1 cellular context compared by ENCODE assay signal in the genomic region with DNA sequence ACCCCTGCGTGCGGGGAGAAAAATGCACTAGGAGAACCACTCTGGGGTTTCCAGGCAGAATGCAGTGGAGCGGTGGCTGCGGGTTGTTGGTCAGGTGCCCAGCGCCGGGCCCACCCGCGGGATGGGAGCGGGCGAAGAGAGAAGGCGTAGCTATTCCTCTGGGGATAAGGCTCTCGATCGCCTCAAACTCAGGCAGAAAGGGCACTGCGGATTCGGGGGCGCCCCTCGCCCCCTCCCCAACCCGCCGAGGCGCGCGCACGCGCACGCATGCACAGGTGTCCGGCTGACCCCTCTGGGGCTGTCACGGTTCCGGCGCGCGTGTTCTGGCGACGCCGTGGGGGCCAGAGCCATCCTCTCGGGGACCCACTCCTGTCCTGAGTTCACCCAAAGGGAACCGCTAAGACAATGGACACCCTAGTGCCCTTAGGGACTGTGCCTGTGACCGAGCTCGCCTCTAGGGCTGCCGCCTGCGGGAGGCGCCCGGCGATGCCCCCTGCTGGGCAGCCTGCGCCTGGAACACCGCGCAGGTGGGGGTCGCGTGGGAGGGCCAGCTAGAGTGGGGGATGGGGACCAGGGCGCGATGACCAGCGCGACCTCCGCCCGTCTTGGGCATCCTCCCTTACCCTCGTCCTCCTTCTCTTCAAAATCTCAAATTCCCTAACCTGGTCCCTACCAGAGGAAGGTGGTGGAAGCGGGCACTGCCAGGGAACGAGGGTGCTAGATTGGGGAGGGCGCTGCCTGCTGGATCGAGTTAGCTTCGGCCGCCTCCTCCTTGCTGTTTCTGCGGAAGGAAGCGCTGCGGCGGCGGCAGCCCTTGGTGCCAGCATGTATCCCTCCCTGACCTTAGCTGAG.
A peak's percentile ranks its signal among the peaks of the same experiment; 100 is the strongest.
TF ChIP-seq lines count a peak whose summit lies in the region.

No MANE protein-coding gene starts in this region.

TF ChIP-seq in HepG2, 621 proteins besides CTCF, POLR2A, EP300 and RAD21 (continued from another document and continues in another):
- TF ChIP-seq, protein P1, sequence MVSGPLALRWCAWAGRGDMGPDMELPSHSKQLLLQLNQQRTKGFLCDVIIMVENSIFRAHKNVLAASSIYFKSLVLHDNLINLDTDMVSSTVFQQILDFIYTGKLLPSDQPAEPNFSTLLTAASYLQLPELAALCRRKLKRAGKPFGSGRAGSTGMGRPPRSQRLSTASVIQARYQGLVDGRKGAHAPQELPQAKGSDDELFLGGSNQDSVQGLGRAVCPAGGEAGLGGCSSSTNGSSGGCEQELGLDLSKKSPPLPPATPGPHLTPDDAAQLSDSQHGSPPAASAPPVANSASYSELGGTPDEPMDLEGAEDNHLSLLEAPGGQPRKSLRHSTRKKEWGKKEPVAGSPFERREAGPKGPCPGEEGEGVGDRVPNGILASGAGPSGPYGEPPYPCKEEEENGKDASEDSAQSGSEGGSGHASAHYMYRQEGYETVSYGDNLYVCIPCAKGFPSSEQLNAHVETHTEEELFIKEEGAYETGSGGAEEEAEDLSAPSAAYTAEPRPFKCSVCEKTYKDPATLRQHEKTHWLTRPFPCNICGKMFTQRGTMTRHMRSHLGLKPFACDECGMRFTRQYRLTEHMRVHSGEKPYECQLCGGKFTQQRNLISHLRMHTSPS (CRISPR knock-in tag; IDR thresholded peaks at IDR 0.05; ENCODE audit: low read depth), result peak; percentile 92
- TF ChIP-seq RXRA (CRISPR knock-in tag; IDR thresholded peaks at IDR 0.05) (peak; percentile 52), SALL2 (CRISPR knock-in tag; IDR thresholded peaks at IDR 0.05) (peak; percentile 76; the same call in 1 of the 2 replicates), GATAD2A (CRISPR knock-in tag; IDR thresholded peaks at IDR 0.05) (peak; percentile 90), ZIK1 (CRISPR knock-in tag; IDR thresholded peaks at IDR 0.05; ENCODE audit: borderline replicate concordance, low read depth) (no peak; the same call in 1 of the 2 replicates), TAF15 (IDR thresholded peaks at IDR 0.05; ENCODE audit: low read depth, low read length, poor library complexity, severe bottlenecking) (peak; percentile 87), ZNF121 (CRISPR knock-in tag; IDR thresholded peaks at IDR 0.05) (peak; percentile 58; the same call in 1 of the 2 replicates), ZNF720 (CRISPR knock-in tag; IDR thresholded peaks at IDR 0.05) (no peak), CCAR2 (optimal IDR thresholded peaks at IDR 0.05; ENCODE audit: low read depth, low read length) (no peak), MAF1 (CRISPR knock-in tag; IDR thresholded peaks at IDR 0.05; ENCODE audit: borderline replicate concordance) (peak; percentile 57; the same call in 1 of the 2 replicates), MED1 (CRISPR knock-in tag; IDR thresholded peaks at IDR 0.05) (peak; percentile 80), KMT2B (CRISPR knock-in tag; IDR thresholded peaks at IDR 0.05) (0 out of 2 replicates have a peak, but pooled peaks have one; percentile 24), NFATC3 (CRISPR knock-in tag; IDR thresholded peaks at IDR 0.05) (0 out of 2 replicates have a peak, but pooled peaks have one; percentile 47)
- TF ChIP-seq, protein P2, sequence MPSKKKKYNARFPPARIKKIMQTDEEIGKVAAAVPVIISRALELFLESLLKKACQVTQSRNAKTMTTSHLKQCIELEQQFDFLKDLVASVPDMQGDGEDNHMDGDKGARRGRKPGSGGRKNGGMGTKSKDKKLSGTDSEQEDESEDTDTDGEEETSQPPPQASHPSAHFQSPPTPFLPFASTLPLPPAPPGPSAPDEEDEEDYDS (CRISPR knock-in tag; IDR thresholded peaks at IDR 0.05), result 0 out of 2 replicates have a peak, but pooled peaks have one; percentile 14
- TF ChIP-seq, protein P3, sequence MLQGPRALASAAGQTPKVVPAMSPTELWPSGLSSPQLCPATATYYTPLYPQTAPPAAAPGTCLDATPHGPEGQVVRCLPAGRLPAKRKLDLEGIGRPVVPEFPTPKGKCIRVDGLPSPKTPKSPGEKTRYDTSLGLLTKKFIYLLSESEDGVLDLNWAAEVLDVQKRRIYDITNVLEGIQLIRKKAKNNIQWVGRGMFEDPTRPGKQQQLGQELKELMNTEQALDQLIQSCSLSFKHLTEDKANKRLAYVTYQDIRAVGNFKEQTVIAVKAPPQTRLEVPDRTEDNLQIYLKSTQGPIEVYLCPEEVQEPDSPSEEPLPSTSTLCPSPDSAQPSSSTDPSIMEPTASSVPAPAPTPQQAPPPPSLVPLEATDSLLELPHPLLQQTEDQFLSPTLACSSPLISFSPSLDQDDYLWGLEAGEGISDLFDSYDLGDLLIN (CRISPR knock-in tag; IDR thresholded peaks at IDR 0.05; ENCODE audit: borderline replicate concordance), result 0 out of 2 replicates have a peak, but pooled peaks have one; percentile 35
- TF ChIP-seq, protein P4, sequence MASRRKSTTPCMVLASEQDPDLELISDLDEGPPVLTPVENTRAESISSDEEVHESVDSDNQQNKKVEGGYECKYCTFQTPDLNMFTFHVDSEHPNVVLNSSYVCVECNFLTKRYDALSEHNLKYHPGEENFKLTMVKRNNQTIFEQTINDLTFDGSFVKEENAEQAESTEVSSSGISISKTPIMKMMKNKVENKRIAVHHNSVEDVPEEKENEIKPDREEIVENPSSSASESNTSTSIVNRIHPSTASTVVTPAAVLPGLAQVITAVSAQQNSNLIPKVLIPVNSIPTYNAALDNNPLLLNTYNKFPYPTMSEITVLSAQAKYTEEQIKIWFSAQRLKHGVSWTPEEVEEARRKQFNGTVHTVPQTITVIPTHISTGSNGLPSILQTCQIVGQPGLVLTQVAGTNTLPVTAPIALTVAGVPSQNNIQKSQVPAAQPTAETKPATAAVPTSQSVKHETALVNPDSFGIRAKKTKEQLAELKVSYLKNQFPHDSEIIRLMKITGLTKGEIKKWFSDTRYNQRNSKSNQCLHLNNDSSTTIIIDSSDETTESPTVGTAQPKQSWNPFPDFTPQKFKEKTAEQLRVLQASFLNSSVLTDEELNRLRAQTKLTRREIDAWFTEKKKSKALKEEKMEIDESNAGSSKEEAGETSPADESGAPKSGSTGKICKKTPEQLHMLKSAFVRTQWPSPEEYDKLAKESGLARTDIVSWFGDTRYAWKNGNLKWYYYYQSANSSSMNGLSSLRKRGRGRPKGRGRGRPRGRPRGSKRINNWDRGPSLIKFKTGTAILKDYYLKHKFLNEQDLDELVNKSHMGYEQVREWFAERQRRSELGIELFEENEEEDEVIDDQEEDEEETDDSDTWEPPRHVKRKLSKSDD (CRISPR knock-in tag; IDR thresholded peaks at IDR 0.05; ENCODE audit: low read depth), result 0 out of 2 replicates have a peak, but pooled peaks have one; percentile 33
- TF ChIP-seq, protein P5, sequence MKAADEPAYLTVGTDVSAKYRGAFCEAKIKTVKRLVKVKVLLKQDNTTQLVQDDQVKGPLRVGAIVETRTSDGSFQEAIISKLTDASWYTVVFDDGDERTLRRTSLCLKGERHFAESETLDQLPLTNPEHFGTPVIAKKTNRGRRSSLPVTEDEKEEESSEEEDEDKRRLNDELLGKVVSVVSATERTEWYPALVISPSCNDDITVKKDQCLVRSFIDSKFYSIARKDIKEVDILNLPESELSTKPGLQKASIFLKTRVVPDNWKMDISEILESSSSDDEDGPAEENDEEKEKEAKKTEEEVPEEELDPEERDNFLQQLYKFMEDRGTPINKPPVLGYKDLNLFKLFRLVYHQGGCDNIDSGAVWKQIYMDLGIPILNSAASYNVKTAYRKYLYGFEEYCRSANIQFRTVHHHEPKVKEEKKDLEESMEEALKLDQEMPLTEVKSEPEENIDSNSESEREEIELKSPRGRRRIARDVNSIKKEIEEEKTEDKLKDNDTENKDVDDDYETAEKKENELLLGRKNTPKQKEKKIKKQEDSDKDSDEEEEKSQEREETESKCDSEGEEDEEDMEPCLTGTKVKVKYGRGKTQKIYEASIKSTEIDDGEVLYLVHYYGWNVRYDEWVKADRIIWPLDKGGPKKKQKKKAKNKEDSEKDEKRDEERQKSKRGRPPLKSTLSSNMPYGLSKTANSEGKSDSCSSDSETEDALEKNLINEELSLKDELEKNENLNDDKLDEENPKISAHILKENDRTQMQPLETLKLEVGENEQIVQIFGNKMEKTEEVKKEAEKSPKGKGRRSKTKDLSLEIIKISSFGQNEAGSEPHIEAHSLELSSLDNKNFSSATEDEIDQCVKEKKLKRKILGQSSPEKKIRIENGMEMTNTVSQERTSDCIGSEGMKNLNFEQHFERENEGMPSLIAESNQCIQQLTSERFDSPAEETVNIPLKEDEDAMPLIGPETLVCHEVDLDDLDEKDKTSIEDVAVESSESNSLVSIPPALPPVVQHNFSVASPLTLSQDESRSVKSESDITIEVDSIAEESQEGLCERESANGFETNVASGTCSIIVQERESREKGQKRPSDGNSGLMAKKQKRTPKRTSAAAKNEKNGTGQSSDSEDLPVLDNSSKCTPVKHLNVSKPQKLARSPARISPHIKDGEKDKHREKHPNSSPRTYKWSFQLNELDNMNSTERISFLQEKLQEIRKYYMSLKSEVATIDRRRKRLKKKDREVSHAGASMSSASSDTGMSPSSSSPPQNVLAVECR (CRISPR knock-in tag; IDR thresholded peaks at IDR 0.05; ENCODE audit: borderline replicate concordance), result peak; percentile 66
- TF ChIP-seq, protein P6, sequence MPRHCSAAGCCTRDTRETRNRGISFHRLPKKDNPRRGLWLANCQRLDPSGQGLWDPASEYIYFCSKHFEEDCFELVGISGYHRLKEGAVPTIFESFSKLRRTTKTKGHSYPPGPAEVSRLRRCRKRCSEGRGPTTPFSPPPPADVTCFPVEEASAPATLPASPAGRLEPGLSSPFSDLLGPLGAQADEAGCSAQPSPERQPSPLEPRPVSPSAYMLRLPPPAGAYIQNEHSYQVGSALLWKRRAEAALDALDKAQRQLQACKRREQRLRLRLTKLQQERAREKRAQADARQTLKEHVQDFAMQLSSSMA (CRISPR knock-in tag; IDR thresholded peaks at IDR 0.05), result no peak
- TF ChIP-seq, protein P7, sequence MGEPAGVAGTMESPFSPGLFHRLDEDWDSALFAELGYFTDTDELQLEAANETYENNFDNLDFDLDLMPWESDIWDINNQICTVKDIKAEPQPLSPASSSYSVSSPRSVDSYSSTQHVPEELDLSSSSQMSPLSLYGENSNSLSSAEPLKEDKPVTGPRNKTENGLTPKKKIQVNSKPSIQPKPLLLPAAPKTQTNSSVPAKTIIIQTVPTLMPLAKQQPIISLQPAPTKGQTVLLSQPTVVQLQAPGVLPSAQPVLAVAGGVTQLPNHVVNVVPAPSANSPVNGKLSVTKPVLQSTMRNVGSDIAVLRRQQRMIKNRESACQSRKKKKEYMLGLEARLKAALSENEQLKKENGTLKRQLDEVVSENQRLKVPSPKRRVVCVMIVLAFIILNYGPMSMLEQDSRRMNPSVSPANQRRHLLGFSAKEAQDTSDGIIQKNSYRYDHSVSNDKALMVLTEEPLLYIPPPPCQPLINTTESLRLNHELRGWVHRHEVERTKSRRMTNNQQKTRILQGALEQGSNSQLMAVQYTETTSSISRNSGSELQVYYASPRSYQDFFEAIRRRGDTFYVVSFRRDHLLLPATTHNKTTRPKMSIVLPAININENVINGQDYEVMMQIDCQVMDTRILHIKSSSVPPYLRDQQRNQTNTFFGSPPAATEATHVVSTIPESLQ (CRISPR knock-in tag; conservative IDR thresholded peaks at IDR 0.05), result no peak
- TF ChIP-seq, protein P8, sequence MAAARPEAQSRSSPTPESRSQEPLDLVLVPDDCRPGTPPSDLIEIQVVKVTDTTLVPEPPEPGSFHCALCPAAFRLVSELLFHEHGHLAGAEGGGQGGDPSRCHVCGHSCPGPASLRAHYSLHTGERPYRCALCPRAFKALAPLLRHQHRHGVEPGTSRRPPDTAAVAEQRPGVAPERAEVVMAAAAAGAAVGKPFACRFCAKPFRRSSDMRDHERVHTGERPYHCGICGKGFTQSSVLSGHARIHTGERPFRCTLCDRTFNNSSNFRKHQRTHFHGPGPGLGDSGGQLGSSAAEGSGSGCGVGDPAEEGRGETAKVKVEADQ (CRISPR knock-in tag; IDR thresholded peaks at IDR 0.05; ENCODE audit: borderline replicate concordance), result 0 out of 2 replicates have a peak, but pooled peaks have one; percentile 50
- TF ChIP-seq, protein P9, sequence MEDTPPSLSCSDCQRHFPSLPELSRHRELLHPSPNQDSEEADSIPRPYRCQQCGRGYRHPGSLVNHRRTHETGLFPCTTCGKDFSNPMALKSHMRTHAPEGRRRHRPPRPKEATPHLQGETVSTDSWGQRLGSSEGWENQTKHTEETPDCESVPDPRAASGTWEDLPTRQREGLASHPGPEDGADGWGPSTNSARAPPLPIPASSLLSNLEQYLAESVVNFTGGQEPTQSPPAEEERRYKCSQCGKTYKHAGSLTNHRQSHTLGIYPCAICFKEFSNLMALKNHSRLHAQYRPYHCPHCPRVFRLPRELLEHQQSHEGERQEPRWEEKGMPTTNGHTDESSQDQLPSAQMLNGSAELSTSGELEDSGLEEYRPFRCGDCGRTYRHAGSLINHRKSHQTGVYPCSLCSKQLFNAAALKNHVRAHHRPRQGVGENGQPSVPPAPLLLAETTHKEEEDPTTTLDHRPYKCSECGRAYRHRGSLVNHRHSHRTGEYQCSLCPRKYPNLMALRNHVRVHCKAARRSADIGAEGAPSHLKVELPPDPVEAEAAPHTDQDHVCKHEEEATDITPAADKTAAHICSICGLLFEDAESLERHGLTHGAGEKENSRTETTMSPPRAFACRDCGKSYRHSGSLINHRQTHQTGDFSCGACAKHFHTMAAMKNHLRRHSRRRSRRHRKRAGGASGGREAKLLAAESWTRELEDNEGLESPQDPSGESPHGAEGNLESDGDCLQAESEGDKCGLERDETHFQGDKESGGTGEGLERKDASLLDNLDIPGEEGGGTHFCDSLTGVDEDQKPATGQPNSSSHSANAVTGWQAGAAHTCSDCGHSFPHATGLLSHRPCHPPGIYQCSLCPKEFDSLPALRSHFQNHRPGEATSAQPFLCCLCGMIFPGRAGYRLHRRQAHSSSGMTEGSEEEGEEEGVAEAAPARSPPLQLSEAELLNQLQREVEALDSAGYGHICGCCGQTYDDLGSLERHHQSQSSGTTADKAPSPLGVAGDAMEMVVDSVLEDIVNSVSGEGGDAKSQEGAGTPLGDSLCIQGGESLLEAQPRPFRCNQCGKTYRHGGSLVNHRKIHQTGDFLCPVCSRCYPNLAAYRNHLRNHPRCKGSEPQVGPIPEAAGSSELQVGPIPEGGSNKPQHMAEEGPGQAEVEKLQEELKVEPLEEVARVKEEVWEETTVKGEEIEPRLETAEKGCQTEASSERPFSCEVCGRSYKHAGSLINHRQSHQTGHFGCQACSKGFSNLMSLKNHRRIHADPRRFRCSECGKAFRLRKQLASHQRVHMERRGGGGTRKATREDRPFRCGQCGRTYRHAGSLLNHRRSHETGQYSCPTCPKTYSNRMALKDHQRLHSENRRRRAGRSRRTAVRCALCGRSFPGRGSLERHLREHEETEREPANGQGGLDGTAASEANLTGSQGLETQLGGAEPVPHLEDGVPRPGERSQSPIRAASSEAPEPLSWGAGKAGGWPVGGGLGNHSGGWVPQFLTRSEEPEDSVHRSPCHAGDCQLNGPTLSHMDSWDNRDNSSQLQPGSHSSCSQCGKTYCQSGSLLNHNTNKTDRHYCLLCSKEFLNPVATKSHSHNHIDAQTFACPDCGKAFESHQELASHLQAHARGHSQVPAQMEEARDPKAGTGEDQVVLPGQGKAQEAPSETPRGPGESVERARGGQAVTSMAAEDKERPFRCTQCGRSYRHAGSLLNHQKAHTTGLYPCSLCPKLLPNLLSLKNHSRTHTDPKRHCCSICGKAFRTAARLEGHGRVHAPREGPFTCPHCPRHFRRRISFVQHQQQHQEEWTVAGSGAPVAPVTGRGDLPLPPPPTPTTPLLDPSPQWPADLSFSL (CRISPR knock-in tag; IDR thresholded peaks at IDR 0.05), result no peak
